In genomic region chr1:19367584-19368041, GRCh38 we compare ENCODE assay signal across 1 cellular context.
TF ChIP-seq lines count a peak whose summit lies in the region.

No MANE protein-coding gene starts in this region.

TF ChIP-seq in endothelial cell of umbilical vein, 7 proteins besides CTCF, POLR2A, EP300 and RAD21 (continued from another document):
- TF ChIP-seq, protein P1, sequence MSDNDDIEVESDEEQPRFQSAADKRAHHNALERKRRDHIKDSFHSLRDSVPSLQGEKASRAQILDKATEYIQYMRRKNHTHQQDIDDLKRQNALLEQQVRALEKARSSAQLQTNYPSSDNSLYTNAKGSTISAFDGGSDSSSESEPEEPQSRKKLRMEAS (IDR thresholded peaks at IDR 0.05; ENCODE audit: insufficient read depth, insufficient read length) = no peak
